1 cellular context compared by ENCODE assay signal in the genomic region with DNA sequence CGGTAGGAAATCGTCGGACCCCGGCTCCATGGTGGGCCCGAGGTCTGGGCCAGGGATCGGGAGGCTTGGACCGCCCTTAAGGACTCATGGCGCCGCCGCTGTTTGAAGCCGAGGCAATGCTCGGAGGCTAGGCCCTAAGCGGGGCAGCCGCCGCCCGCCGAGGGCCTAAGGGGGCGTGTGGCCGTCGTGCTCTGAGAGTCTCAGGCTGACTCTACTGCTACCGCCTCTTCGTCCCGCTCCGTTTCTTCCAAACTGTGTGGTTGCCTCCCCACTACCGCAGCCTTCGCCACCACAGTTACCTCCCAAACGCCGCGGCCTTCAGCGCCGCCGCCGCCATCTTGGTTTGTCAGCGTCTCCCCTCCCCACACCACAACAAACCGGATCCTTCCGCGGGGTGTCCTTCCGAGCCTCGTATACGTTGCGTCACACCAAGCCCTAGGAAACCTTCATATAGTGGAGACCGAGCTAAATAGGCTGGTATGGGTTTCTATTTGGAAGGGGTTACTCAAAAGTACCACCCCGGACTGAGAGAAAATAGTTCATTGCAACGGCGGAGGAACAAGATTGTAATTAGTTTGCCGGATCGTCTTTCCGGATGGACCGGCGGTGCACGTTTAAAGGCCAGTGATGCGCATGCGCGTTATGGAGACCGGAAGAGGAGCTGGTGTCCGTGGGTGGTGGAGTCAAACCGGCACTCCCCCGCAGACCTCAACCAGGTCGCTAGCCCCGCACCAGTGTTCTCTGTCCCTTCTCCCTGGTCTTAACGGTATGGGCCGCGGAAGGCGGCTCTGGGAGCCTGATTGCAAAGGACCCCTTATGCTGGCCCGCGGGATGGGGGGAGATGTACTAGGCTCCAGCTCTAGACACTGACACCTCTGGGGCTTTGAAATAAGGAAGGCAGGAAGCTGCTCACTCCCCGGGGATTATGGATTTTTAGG.
TF ChIP-seq lines count a peak whose summit lies in the region.

A gene (minus strand): TSS at position 348 of the 938 bp plus-strand sequence. CDS start 318 bp downstream, at position 30.

TF ChIP-seq in GM12878, 131 proteins besides CTCF, POLR2A, EP300 and RAD21 (continued from another document and continues in another):
- TF ChIP-seq, protein P1, sequence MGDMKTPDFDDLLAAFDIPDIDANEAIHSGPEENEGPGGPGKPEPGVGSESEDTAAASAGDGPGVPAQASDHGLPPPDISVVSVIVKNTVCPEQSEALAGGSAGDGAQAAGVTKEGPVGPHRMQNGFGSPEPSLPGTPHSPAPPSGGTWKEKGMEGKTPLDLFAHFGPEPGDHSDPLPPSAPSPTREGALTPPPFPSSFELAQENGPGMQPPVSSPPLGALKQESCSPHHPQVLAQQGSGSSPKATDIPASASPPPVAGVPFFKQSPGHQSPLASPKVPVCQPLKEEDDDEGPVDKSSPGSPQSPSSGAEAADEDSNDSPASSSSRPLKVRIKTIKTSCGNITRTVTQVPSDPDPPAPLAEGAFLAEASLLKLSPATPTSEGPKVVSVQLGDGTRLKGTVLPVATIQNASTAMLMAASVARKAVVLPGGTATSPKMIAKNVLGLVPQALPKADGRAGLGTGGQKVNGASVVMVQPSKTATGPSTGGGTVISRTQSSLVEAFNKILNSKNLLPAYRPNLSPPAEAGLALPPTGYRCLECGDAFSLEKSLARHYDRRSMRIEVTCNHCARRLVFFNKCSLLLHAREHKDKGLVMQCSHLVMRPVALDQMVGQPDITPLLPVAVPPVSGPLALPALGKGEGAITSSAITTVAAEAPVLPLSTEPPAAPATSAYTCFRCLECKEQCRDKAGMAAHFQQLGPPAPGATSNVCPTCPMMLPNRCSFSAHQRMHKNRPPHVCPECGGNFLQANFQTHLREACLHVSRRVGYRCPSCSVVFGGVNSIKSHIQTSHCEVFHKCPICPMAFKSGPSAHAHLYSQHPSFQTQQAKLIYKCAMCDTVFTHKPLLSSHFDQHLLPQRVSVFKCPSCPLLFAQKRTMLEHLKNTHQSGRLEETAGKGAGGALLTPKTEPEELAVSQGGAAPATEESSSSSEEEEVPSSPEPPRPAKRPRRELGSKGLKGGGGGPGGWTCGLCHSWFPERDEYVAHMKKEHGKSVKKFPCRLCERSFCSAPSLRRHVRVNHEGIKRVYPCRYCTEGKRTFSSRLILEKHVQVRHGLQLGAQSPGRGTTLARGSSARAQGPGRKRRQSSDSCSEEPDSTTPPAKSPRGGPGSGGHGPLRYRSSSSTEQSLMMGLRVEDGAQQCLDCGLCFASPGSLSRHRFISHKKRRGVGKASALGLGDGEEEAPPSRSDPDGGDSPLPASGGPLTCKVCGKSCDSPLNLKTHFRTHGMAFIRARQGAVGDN (IDR thresholded peaks at IDR 0.05): peak; percentile 27
- TF ChIP-seq PAX5 (IDR thresholded peaks at IDR 0.05; ENCODE audit: borderline replicate concordance, low read depth, low read length): 0 out of 2 replicates have a peak, but pooled peaks have one; percentile 34
- TF ChIP-seq SMC3 (IDR thresholded peaks at IDR 0.05; ENCODE audit: borderline replicate concordance, low read length): no peak
- peak; percentile 47 for TF ChIP-seq RAD51 (IDR thresholded peaks at IDR 0.05)
- TF ChIP-seq DPF2 (IDR thresholded peaks at IDR 0.05): 0 out of 2 replicates have a peak, but pooled peaks have one; percentile 32
- TF ChIP-seq, protein P2, sequence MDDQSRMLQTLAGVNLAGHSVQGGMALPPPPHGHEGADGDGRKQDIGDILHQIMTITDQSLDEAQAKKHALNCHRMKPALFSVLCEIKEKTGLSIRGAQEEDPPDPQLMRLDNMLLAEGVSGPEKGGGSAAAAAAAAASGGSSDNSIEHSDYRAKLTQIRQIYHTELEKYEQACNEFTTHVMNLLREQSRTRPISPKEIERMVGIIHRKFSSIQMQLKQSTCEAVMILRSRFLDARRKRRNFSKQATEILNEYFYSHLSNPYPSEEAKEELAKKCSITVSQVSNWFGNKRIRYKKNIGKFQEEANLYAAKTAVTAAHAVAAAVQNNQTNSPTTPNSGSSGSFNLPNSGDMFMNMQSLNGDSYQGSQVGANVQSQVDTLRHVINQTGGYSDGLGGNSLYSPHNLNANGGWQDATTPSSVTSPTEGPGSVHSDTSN (IDR thresholded peaks at IDR 0.05; ENCODE audit: insufficient replicate concordance, low read depth, low read length): peak; percentile 72
- no peak for TF ChIP-seq RBBP5 (conservative IDR thresholded peaks at IDR 0.05)
- TF ChIP-seq POLR2AphosphoS2 (IDR thresholded peaks at IDR 0.05; ENCODE audit: low read depth, low read length): 0 out of 2 replicates have a peak, but pooled peaks have one; percentile 58
- TF ChIP-seq, protein P3, sequence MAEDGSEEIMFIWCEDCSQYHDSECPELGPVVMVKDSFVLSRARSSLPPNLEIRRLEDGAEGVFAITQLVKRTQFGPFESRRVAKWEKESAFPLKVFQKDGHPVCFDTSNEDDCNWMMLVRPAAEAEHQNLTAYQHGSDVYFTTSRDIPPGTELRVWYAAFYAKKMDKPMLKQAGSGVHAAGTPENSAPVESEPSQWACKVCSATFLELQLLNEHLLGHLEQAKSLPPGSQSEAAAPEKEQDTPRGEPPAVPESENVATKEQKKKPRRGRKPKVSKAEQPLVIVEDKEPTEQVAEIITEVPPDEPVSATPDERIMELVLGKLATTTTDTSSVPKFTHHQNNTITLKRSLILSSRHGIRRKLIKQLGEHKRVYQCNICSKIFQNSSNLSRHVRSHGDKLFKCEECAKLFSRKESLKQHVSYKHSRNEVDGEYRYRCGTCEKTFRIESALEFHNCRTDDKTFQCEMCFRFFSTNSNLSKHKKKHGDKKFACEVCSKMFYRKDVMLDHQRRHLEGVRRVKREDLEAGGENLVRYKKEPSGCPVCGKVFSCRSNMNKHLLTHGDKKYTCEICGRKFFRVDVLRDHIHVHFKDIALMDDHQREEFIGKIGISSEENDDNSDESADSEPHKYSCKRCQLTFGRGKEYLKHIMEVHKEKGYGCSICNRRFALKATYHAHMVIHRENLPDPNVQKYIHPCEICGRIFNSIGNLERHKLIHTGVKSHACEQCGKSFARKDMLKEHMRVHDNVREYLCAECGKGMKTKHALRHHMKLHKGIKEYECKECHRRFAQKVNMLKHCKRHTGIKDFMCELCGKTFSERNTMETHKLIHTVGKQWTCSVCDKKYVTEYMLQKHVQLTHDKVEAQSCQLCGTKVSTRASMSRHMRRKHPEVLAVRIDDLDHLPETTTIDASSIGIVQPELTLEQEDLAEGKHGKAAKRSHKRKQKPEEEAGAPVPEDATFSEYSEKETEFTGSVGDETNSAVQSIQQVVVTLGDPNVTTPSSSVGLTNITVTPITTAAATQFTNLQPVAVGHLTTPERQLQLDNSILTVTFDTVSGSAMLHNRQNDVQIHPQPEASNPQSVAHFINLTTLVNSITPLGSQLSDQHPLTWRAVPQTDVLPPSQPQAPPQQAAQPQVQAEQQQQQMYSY (CRISPR knock-in tag; IDR thresholded peaks at IDR 0.05): no peak
- TF ChIP-seq, protein P4, sequence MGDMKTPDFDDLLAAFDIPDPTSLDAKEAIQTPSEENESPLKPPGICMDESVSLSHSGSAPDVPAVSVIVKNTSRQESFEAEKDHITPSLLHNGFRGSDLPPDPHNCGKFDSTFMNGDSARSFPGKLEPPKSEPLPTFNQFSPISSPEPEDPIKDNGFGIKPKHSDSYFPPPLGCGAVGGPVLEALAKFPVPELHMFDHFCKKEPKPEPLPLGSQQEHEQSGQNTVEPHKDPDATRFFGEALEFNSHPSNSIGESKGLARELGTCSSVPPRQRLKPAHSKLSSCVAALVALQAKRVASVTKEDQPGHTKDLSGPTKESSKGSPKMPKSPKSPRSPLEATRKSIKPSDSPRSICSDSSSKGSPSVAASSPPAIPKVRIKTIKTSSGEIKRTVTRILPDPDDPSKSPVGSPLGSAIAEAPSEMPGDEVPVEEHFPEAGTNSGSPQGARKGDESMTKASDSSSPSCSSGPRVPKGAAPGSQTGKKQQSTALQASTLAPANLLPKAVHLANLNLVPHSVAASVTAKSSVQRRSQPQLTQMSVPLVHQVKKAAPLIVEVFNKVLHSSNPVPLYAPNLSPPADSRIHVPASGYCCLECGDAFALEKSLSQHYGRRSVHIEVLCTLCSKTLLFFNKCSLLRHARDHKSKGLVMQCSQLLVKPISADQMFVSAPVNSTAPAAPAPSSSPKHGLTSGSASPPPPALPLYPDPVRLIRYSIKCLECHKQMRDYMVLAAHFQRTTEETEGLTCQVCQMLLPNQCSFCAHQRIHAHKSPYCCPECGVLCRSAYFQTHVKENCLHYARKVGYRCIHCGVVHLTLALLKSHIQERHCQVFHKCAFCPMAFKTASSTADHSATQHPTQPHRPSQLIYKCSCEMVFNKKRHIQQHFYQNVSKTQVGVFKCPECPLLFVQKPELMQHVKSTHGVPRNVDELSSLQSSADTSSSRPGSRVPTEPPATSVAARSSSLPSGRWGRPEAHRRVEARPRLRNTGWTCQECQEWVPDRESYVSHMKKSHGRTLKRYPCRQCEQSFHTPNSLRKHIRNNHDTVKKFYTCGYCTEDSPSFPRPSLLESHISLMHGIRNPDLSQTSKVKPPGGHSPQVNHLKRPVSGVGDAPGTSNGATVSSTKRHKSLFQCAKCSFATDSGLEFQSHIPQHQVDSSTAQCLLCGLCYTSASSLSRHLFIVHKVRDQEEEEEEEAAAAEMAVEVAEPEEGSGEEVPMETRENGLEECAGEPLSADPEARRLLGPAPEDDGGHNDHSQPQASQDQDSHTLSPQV (IDR thresholded peaks at IDR 0.05): peak; percentile 51; the same call in 1 of the 2 replicates
- TF ChIP-seq TCF12 (IDR thresholded peaks at IDR 0.05; ENCODE audit: low read depth, low read length): peak; percentile 8; the same call in 1 of the 2 replicates
- TF ChIP-seq MTA2 (IDR thresholded peaks at IDR 0.05; ENCODE audit: low read depth): peak; percentile 76; the same call in 1 of the 2 replicates
- TF ChIP-seq ZSCAN29 (IDR thresholded peaks at IDR 0.05): peak; percentile 52; the same call in 1 of the 2 replicates
- peak; percentile 83 for TF ChIP-seq IKZF1 (conservative IDR thresholded peaks at IDR 0.05)
- TF ChIP-seq CBX5 (IDR thresholded peaks at IDR 0.05; ENCODE audit: low read depth): no peak; the same call in 1 of the 2 replicates
- TF ChIP-seq, protein P5, sequence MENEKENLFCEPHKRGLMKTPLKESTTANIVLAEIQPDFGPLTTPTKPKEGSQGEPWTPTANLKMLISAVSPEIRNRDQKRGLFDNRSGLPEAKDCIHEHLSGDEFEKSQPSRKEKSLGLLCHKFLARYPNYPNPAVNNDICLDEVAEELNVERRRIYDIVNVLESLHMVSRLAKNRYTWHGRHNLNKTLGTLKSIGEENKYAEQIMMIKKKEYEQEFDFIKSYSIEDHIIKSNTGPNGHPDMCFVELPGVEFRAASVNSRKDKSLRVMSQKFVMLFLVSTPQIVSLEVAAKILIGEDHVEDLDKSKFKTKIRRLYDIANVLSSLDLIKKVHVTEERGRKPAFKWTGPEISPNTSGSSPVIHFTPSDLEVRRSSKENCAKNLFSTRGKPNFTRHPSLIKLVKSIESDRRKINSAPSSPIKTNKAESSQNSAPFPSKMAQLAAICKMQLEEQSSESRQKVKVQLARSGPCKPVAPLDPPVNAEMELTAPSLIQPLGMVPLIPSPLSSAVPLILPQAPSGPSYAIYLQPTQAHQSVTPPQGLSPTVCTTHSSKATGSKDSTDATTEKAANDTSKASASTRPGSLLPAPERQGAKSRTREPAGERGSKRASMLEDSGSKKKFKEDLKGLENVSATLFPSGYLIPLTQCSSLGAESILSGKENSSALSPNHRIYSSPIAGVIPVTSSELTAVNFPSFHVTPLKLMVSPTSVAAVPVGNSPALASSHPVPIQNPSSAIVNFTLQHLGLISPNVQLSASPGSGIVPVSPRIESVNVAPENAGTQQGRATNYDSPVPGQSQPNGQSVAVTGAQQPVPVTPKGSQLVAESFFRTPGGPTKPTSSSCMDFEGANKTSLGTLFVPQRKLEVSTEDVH (IDR thresholded peaks at IDR 0.05; ENCODE audit: low read depth, partially characterized antibody): peak; percentile 87
- TF ChIP-seq SPI1 (IDR thresholded peaks at IDR 0.05; ENCODE audit: borderline replicate concordance, insufficient read depth, low read depth, low read length): no peak
- TF ChIP-seq, protein P6, sequence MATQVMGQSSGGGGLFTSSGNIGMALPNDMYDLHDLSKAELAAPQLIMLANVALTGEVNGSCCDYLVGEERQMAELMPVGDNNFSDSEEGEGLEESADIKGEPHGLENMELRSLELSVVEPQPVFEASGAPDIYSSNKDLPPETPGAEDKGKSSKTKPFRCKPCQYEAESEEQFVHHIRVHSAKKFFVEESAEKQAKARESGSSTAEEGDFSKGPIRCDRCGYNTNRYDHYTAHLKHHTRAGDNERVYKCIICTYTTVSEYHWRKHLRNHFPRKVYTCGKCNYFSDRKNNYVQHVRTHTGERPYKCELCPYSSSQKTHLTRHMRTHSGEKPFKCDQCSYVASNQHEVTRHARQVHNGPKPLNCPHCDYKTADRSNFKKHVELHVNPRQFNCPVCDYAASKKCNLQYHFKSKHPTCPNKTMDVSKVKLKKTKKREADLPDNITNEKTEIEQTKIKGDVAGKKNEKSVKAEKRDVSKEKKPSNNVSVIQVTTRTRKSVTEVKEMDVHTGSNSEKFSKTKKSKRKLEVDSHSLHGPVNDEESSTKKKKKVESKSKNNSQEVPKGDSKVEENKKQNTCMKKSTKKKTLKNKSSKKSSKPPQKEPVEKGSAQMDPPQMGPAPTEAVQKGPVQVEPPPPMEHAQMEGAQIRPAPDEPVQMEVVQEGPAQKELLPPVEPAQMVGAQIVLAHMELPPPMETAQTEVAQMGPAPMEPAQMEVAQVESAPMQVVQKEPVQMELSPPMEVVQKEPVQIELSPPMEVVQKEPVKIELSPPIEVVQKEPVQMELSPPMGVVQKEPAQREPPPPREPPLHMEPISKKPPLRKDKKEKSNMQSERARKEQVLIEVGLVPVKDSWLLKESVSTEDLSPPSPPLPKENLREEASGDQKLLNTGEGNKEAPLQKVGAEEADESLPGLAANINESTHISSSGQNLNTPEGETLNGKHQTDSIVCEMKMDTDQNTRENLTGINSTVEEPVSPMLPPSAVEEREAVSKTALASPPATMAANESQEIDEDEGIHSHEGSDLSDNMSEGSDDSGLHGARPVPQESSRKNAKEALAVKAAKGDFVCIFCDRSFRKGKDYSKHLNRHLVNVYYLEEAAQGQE (IDR thresholded peaks at IDR 0.05; ENCODE audit: low read depth, low read length): no peak
- peak; percentile 85 for TF ChIP-seq CREM (IDR thresholded peaks at IDR 0.05; ENCODE audit: low read depth)
- no peak for TF ChIP-seq JUNB (IDR thresholded peaks at IDR 0.05)
- peak; percentile 53 for TF ChIP-seq RELA (IDR thresholded peaks at IDR 0.05; ENCODE audit: borderline replicate concordance, partially characterized antibody)
- TF ChIP-seq NRF1 (conservative IDR thresholded peaks at IDR 0.05; ENCODE audit: low read depth, low read length): peak; percentile 75
- TF ChIP-seq GATAD2B (conservative IDR thresholded peaks at IDR 0.05; ENCODE audit: low read depth): peak; percentile 30; the same call in 1 of the 2 replicates
